In genomic region chr12:109763201-109763841, GRCh38 we compare ENCODE assay signal across 11 cellular contexts. TPM values are rescaled to one million over a fixed set of nuclear protein-coding genes. Genes with fewer than 3 reads are reported as not detected.
DNase-seq lines count a peak whose midpoint lies in the region; FAIRE-seq and TF ChIP-seq lines count a peak whose summit lies in the region.
"Had no signal": no experiment of that assay in that cellular context is flagged by ENCODE, and none has a peak within 500 bp of the region (broad histone marks: within the 10 kb centered on the region; RNA-seq: fewer than 3 reads in every experiment).

No MANE protein-coding gene starts in this region.

- H3K4me3 Mint-ChIP-seq in chondrocyte (ENCODE audit: unreplicated experiment) = no peak overlapping the region
- no peak overlapping the region for H3K4me3 Mint-ChIP-seq in neural progenitor cell

- H3K4me1 Mint-ChIP-seq in chondrocyte (ENCODE audit: low read depth) (peaks cover 2% of the 10 kb centered on the region), neural progenitor cell (peaks cover 5% of the 10 kb centered on the region)

- no peaks in the 10 kb centered on the region for H3K27me3 Mint-ChIP-seq in chondrocyte (ENCODE audit: low read depth)
- peaks cover 7% of the 10 kb centered on the region for H3K27me3 Mint-ChIP-seq in neural progenitor cell (ENCODE audit: insufficient read depth, low read depth)

- DNase-seq in GM04503 (ENCODE audit: low read depth) = peak; percentile 21
- peak; percentile 34 for DNase-seq in NCI-H460 (ENCODE audit: extremely low read depth, low read depth)
- peak; percentile 18 for DNase-seq in chondrocyte (ENCODE audit: low spot score)
- no peak for DNase-seq in neural progenitor cell (ENCODE audit: low spot score)
- no peak for DNase-seq in NCI-H526 (lab: John Stamatoyannopoulos, UW)
- no peak for DNase-seq in GM12891 (ENCODE audit: insufficient read length, low spot score)
- no peak for DNase-seq in GM20000 (ENCODE audit: low spot score)
- DNase-seq in effector CD8-positive, alpha-beta T cell (lab: John Stamatoyannopoulos, UW) = no peak
- DNase-seq: NCI-H748 treated with DMSO at 0.1 percent for 48 hours, uterus had no signal

- no peaks in the 10 kb centered on the region for H3K36me3 ChIP-seq in neural progenitor cell
- H3K36me3 ChIP-seq: uterus had no signal

- H3K9me3 ChIP-seq in neural progenitor cell (ENCODE audit: low read depth) = no peaks in the 10 kb centered on the region
- H3K9me3 ChIP-seq: uterus had no signal

- TF ChIP-seq CTCF in chondrocyte (IDR thresholded peaks at IDR 0.05) (no peak), neural progenitor cell (IDR thresholded peaks at IDR 0.05) (no peak), GM20000 (IDR thresholded peaks at IDR 0.05; ENCODE audit: extremely low read depth, missing control alignments) (no peak)

- no peaks in the 10 kb centered on the region for H3K27me3 ChIP-seq in neural progenitor cell
- H3K27me3 ChIP-seq: uterus had no signal

- H3K36me3 Mint-ChIP-seq in chondrocyte (ENCODE audit: low read depth) (peaks cover 3% of the 10 kb centered on the region), neural progenitor cell (peaks cover 3% of the 10 kb centered on the region)

- no peak overlapping the region for H2AFZ ChIP-seq in neural progenitor cell (replicated peaks)

- no peak overlapping the region for H3K27ac ChIP-seq in neural progenitor cell
- H3K27ac ChIP-seq: uterus had no signal

- no peak overlapping the region for H3K4me3 ChIP-seq in neural progenitor cell
- H3K4me3 ChIP-seq: smooth muscle cell, uterus had no signal

- no peak for TF ChIP-seq POLR2A in GM12891 (IDR thresholded peaks at IDR 0.05; ENCODE audit: low read depth, low read length)

- H4K20me1 ChIP-seq in neural progenitor cell (ENCODE audit: low read depth) = peaks cover 27% of the 10 kb centered on the region

- H3F3A ChIP-seq in neural progenitor cell (ENCODE audit: low read depth) = no peaks in the 10 kb centered on the region

- no peak overlapping the region for H3K4me2 ChIP-seq in neural progenitor cell
- H3K4me2 ChIP-seq: smooth muscle cell had no signal

- H3K4me1 ChIP-seq in neural progenitor cell = peaks cover 12% of the 10 kb centered on the region
- H3K4me1 ChIP-seq: uterus had no signal

- H3K79me2 ChIP-seq in neural progenitor cell (ENCODE audit: low read depth) = no peaks in the 10 kb centered on the region

- H3K9me3 Mint-ChIP-seq in chondrocyte (ENCODE audit: low read depth) = peaks cover 4% of the 10 kb centered on the region
- H3K9me3 Mint-ChIP-seq in neural progenitor cell = no peaks in the 10 kb centered on the region

- FAIRE-seq in GM12891 (lab: Jason Lieb, UNC) = no peak

- H3K9ac ChIP-seq in neural progenitor cell = no peak overlapping the region

- H3K27ac Mint-ChIP-seq in chondrocyte (ENCODE audit: unreplicated experiment) (no peak overlapping the region), neural progenitor cell (peak overlapping the region; percentile 37)

TF ChIP-seq in GM12891, 5 proteins besides CTCF, POLR2A, EP300 and RAD21:
- no peak for TF ChIP-seq POU2F2 (IDR thresholded peaks at IDR 0.05; ENCODE audit: low read depth, low read length)
TF ChIP-seq in GM12891: peak in this region for 0.

RNA-seq across cellular contexts. Expression of gene FAM222A, which starts 49.7 kb away (rescaled TPM):
- total RNA-seq in NCI-H460 (2014; rRNA removed; shearing (Covaris generic)) = 0.25 and 0.78 TPM in 2 replicates
- 1.1 and 1.8 TPM in 2 replicates for polyA plus RNA-seq in NCI-H460 (2014; cell fraction: nucleus; rRNA removed)
- total RNA-seq in chondrocyte (1.0 to 1.5 TPM (median 1.2 TPM) in 3 replicates), neural progenitor cell (ENCODE audit: low replicate concordance) (2.5 and 10.6 TPM in 2 replicates)
- 0.08 TPM for polyA plus RNA-seq in GM12891 (2012; ENCODE audit: low read depth, missing spikeins)

Comparison
In these comparisons a context has a peak if more than half of its experiments do, and no peak if none do; other contexts are left out.
1. DNase-seq: peak in GM04503 (single experiment), NCI-H460 (single experiment) and chondrocyte (single experiment); none in neural progenitor cell (single experiment), NCI-H526 (0 of 2), GM12891 (single experiment), GM20000 (single experiment) and effector CD8-positive, alpha-beta T cell (single experiment).